ENCODE assay signal across 8 cellular contexts in the genomic region with DNA sequence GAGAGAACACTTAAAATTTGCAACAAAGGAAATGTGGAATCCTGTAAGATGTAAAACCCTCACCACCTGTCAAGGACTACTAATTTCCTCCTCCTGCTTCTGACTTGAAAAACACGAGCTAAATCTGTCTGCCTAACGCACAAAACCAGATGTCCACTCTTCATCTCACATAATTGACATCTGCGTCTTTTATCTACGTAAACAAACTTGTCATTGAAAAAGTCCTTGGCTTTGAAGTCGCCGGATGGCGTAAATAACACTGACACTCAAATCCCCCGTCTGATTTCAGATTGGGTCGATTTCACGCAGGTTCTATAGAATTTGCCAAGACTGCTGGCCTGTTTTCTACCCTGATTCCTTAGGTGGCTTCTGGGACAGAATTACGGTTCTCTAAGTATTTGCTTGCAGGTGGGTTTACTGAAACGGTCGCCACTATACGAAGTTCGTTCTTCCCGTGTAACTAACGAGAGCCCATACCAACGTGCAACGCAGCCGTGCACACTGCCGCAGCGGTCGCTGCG. TPM values are rescaled to one million over a fixed set of nuclear protein-coding genes. Genes with fewer than 3 reads are reported as not detected.
DNase-seq lines count a peak whose midpoint lies in the region; ATAC-seq and TF ChIP-seq lines count a peak whose summit lies in the region.

No MANE protein-coding gene starts in this region.

- no peak for TF ChIP-seq CTCF in GM06990 (IDR thresholded peaks at IDR 0.05; ENCODE audit: insufficient read depth, low read length, poor library complexity, severe bottlenecking)
- TF ChIP-seq CTCF in body of pancreas (IDR thresholded peaks at IDR 0.05) = no peak
- TF ChIP-seq CTCF in left lung (IDR thresholded peaks at IDR 0.05) = no peak
- TF ChIP-seq CTCF in tibial artery (IDR thresholded peaks at IDR 0.05) = no peak

- H3K27ac ChIP-seq in body of pancreas (peak overlapping the region; percentile 89 to 96 (median 92)), left lung (peak overlapping the region; percentile 89 to 96), tibial artery (peak overlapping the region; percentile 92 to 94)

- no peak for DNase-seq in GM06990 (ENCODE audit: extremely low read depth, insufficient read length)
- peak; percentile 22 for DNase-seq in NCI-H1694 (lab: John Stamatoyannopoulos, UW)
- peak in 1 of 4 donors; percentile 20 for DNase-seq in body of pancreas
- no peak for DNase-seq in left lung
- DNase-seq in tibial artery = no peak
- DNase-seq in stimulated activated CD4-positive, alpha-beta T cell treated with anti-CD3 and anti-CD28 coated beads, Interleukin-1b, Interleukin-23, amount 100 ng/mL, for 48 hours = no peak
- DNase-seq in iPS-NIHi11 (ENCODE audit: low spot score) = no peak

- H3K9me3 ChIP-seq in body of pancreas (no peaks in the 10 kb centered on the region), left lung (no peaks in the 10 kb centered on the region), tibial artery (no peaks in the 10 kb centered on the region)

- TF ChIP-seq POLR2A in body of pancreas (IDR thresholded peaks at IDR 0.05) = no peak

- H3K4me3 ChIP-seq in GM06990 (replicated peaks; ENCODE audit: low read depth, low read length) (peak overlapping the region; percentile 92), body of pancreas (peak overlapping the region in 1 of 2 donors; percentile 87), left lung (peak overlapping the region; percentile 98 to 99), tibial artery (peak overlapping the region; percentile 90 to 93)

- H3K36me3 ChIP-seq in GM06990 (ENCODE audit: control insufficient read depth, insufficient read depth, low read length) (no peaks in the 10 kb centered on the region), body of pancreas (replicated peaks in 1 of 2; ENCODE audit: insufficient read depth in 1 of 2, low read depth in 2 of 2) (no peaks in the 10 kb centered on the region), left lung (peaks cover 0 to 3% of the 10 kb centered on the region in 2 donors), tibial artery (no peaks in the 10 kb centered on the region)

- whole genome bisulfite sequencing in body of pancreas, 2 donors = 0% methylated on average over 11 to 24 of the region's 24 CpGs

- H3K27me3 ChIP-seq in GM06990 (replicated peaks; ENCODE audit: control insufficient read depth, insufficient read depth, low read length) = no peaks in the 10 kb centered on the region
- no peaks in the 10 kb centered on the region for H3K27me3 ChIP-seq in body of pancreas
- H3K27me3 ChIP-seq in left lung = no peaks in the 10 kb centered on the region
- no peaks in the 10 kb centered on the region for H3K27me3 ChIP-seq in tibial artery

- ATAC-seq in GM21786 (IDR thresholded peaks at IDR 0.05; ENCODE audit: unreplicated experiment) = peak; percentile 2
- peak; percentile 0 for ATAC-seq in body of pancreas
- ATAC-seq in left lung = peak; percentile 1

- peaks cover 15% of the 10 kb centered on the region for H3K4me1 ChIP-seq in body of pancreas
- H3K4me1 ChIP-seq in left lung = peaks cover 16 to 39% of the 10 kb centered on the region in 2 donors
- H3K4me1 ChIP-seq in tibial artery = peaks cover 0 to 37% (median 14%) of the 10 kb centered on the region in 4 donors

- intact Hi-C loops in body of pancreas (cut with DNase I) = no loop called here
- intact Hi-C loops in left lung (cut with DNase I) = no loop called here
- intact Hi-C loops in tibial artery (cut with DNase I; ENCODE audit: low total_unique reads) = no loop called here

RNA-seq across cellular contexts. Expression of gene MOB4, which starts 0.5 kb away (rescaled TPM):
- 10 to 100 TPM in 1 of 2 donors, 1 to 10 TPM in 1; 5.3 to 16.1 TPM for total RNA-seq in body of pancreas
- 10 to 100 TPM; 23.0 to 27.7 TPM for total RNA-seq in left lung

RNA-seq across cellular contexts. Expression of gene HSPE1, which starts 15.2 kb away (rescaled TPM):
- total RNA-seq in body of pancreas = 10 to 100 TPM; 40.2 to 99.5 TPM
- total RNA-seq in left lung = 10 to 100 TPM; 90.5 to 96.7 TPM

RNA-seq across cellular contexts. Expression of gene HSPD1, which starts 15.7 kb away (rescaled TPM):
- 100 to 1,000 TPM in 1 of 2 donors, 10 to 100 TPM in 1; 81.4 to 117 TPM for total RNA-seq in body of pancreas
- total RNA-seq in left lung = 100 to 1,000 TPM; 183 to 253 TPM
